16 cellular contexts compared by ENCODE assay signal in genomic region chr14:25756880-25757279, GRCh38.
DNase-seq lines count a peak whose midpoint lies in the region; ATAC-seq and TF ChIP-seq lines count a peak whose summit lies in the region.
"Had no signal": no experiment of that assay in that cellular context is flagged by ENCODE, and none has a peak within 500 bp of the region (broad histone marks: within the 10 kb centered on the region; RNA-seq: fewer than 3 reads in every experiment).

No MANE protein-coding gene starts in this region.

- POLR2A ChIA-PET in A673 (lab: Charles Lee; ENCODE audit: low non-redundant PET) = interaction anchor here (0.6 kb wide), 1 partner anchor 995 kb away, joined by 3 read pairs; no protein-coding TSS in a partner anchor

- H3K27me3 Mint-ChIP-seq in activated T-cell treated with anti-CD3 and anti-CD28 coated beads, Interleukin-2, amount 50 U/mL, for 72 hours (ENCODE audit: low read depth) = no peaks in the 10 kb centered on the region
- H3K27me3 Mint-ChIP-seq in Calu3 (ENCODE audit: unreplicated experiment) = no peaks in the 10 kb centered on the region
- H3K27me3 Mint-ChIP-seq: CD4-positive, alpha-beta memory T cell had no signal

- H3K9me3 Mint-ChIP-seq in activated T-cell treated with anti-CD3 and anti-CD28 coated beads, Interleukin-2, amount 50 U/mL, for 72 hours = peaks cover 6 to 16% of the 10 kb centered on the region in 2 donors
- H3K9me3 Mint-ChIP-seq in Calu3 (ENCODE audit: low read depth, unreplicated experiment) = peaks cover 18% of the 10 kb centered on the region

- no peaks in the 10 kb centered on the region for H3K4me1 Mint-ChIP-seq in activated T-cell treated with anti-CD3 and anti-CD28 coated beads, Interleukin-2, amount 50 U/mL, for 72 hours (ENCODE audit: low read depth)
- no peaks in the 10 kb centered on the region for H3K4me1 Mint-ChIP-seq in Calu3 (ENCODE audit: low read depth, unreplicated experiment)

- H3K9ac ChIP-seq in NT2/D1 (ENCODE audit: insufficient read length, low read depth) = no peak overlapping the region
- H3K9ac ChIP-seq in iPS-20b (ENCODE audit: low read depth, low read length) = peak overlapping the region; percentile 75; the same call in 1 of the 2 replicates
- H3K9ac ChIP-seq: BLaER1 had no signal

- H3K4me3 Mint-ChIP-seq in activated T-cell treated with anti-CD3 and anti-CD28 coated beads, Interleukin-2, amount 50 U/mL, for 72 hours = no peak overlapping the region
- H3K4me3 Mint-ChIP-seq in Calu3 (ENCODE audit: low read depth, unreplicated experiment) = no peak overlapping the region
- H3K4me3 Mint-ChIP-seq: CD4-positive, alpha-beta memory T cell had no signal

- CTCF ChIA-PET in A673 (lab: Charles Lee) (no interaction called here), Calu3 (lab: Charles Lee) (no interaction called here)

- H3K9me3 ChIP-seq in A673 (ENCODE audit: low read depth, low read length, poor library complexity, severe bottlenecking) (no peaks in the 10 kb centered on the region), NT2/D1 (ENCODE audit: insufficient read depth, low read length) (no peaks in the 10 kb centered on the region), iPS-20b (ENCODE audit: insufficient read depth, low read depth, low read length) (no peaks in the 10 kb centered on the region), heart right ventricle (no peaks in the 10 kb centered on the region)
- H3K9me3 ChIP-seq: BLaER1, Peyer's patch had no signal

- H3K27ac ChIP-seq in A673 (ENCODE audit: low read depth, low read length, poor library complexity, severe bottlenecking) (peak overlapping the region; percentile 1), iPS-20b (ENCODE audit: low read length) (peak overlapping the region; percentile 91), heart right ventricle (no peak overlapping the region)
- H3K27ac ChIP-seq: BLaER1, HL-60, Peyer's patch had no signal

- H3K4me1 ChIP-seq in A673 (ENCODE audit: insufficient read depth, low read length, poor library complexity, severe bottlenecking) (peaks cover 26% of the 10 kb centered on the region), NT2/D1 (ENCODE audit: insufficient read depth, insufficient read length) (no peaks in the 10 kb centered on the region), iPS-20b (ENCODE audit: insufficient read depth, low read length) (peaks cover 24% of the 10 kb centered on the region), heart right ventricle (no peaks in the 10 kb centered on the region)
- H3K4me1 ChIP-seq: BLaER1, Peyer's patch had no signal

- BruUV-seq in A673 (replicated peaks; lab: Mats Ljungman, UMichigan) (no TSS peak), Calu3 (replicated peaks; lab: Mats Ljungman, UMichigan) (no TSS peak)

- TF ChIP-seq CTCF in A673 (conservative IDR thresholded peaks at IDR 0.05; ENCODE audit: low read depth, low read length) (no peak), heart right ventricle (IDR thresholded peaks at IDR 0.05) (no peak), Calu3 (IDR thresholded peaks at IDR 0.05; ENCODE audit: unreplicated experiment) (no peak)

- DNase-seq in A673 (ENCODE audit: low spot score) = peak; percentile 55
- peak; percentile 8 for DNase-seq in H7
- DNase-seq in NT2/D1 (ENCODE audit: low read depth, low spot score) = peak; percentile 8
- DNase-seq in heart right ventricle = no peak
- DNase-seq in activated T-cell treated with anti-CD3 and anti-CD28 coated beads, Interleukin-2, amount 50 U/mL, for 72 hours = no peak
- DNase-seq in Calu3 = no peak
- DNase-seq: CD4-positive, alpha-beta memory T cell; DMS79 treated with DMSO at 0.1 percent for 48 hours; HCEC 1CT; NCI-H1105; NCI-H226; Peyer's patch had no signal

- ATAC-seq in heart right ventricle = no peak
- no peak for ATAC-seq in activated T-cell treated with anti-CD3 and anti-CD28 coated beads, Interleukin-2, amount 50 U/mL, for 72 hours (replicated peaks in 1 of 2)
- ATAC-seq: Right ventricle myocardium inferior had no signal

- H3K36me3 Mint-ChIP-seq in activated T-cell treated with anti-CD3 and anti-CD28 coated beads, Interleukin-2, amount 50 U/mL, for 72 hours (ENCODE audit: insufficient read depth in 2 of 2) = no peaks in the 10 kb centered on the region
- no peaks in the 10 kb centered on the region for H3K36me3 Mint-ChIP-seq in Calu3 (ENCODE audit: insufficient read depth, unreplicated experiment)
- H3K36me3 Mint-ChIP-seq: CD4-positive, alpha-beta memory T cell had no signal

- 67 to 72% methylated on average over 4 of the region's 4 CpGs for WGBS in heart right ventricle, 2 donors

- no peak overlapping the region for H3K27ac Mint-ChIP-seq in activated T-cell treated with anti-CD3 and anti-CD28 coated beads, Interleukin-2, amount 50 U/mL, for 72 hours
- H3K27ac Mint-ChIP-seq in Calu3 (ENCODE audit: unreplicated experiment) = no peak overlapping the region
- H3K27ac Mint-ChIP-seq: CD4-positive, alpha-beta memory T cell had no signal

- H3K36me3 ChIP-seq in A673 (ENCODE audit: insufficient read depth, low read length, poor library complexity, severe bottlenecking) (no peaks in the 10 kb centered on the region), H7 (replicated peaks; ENCODE audit: control insufficient read depth, insufficient read depth, low read length) (no peaks in the 10 kb centered on the region), NT2/D1 (ENCODE audit: insufficient read depth, insufficient read length, low read length) (no peaks in the 10 kb centered on the region), iPS-20b (ENCODE audit: insufficient read depth, low read depth, low read length) (no peaks in the 10 kb centered on the region), heart right ventricle (no peaks in the 10 kb centered on the region)
- H3K36me3 ChIP-seq: BLaER1, Peyer's patch had no signal

- H3K4me3 ChIP-seq in A673 (ENCODE audit: low read depth, low read length, poor library complexity, severe bottlenecking) = no peak overlapping the region
- no peak overlapping the region for H3K4me3 ChIP-seq in H7 (ENCODE audit: insufficient read depth, low read depth, low read length)
- no peak overlapping the region for H3K4me3 ChIP-seq in NT2/D1 (ENCODE audit: insufficient read length, low read depth)
- peak overlapping the region; percentile 39; the same call in 1 of the 2 replicates for H3K4me3 ChIP-seq in iPS-20b (ENCODE audit: low read length)
- no peak overlapping the region for H3K4me3 ChIP-seq in heart right ventricle
- H3K4me3 ChIP-seq: BLaER1, Peyer's patch had no signal

- no peaks in the 10 kb centered on the region for H3K27me3 ChIP-seq in A673 (replicated peaks; ENCODE audit: insufficient read depth, low read depth, low read length, poor library complexity)
- no peaks in the 10 kb centered on the region for H3K27me3 ChIP-seq in H7 (ENCODE audit: control insufficient read depth, insufficient read depth, low read length)
- no peaks in the 10 kb centered on the region for H3K27me3 ChIP-seq in NT2/D1 (ENCODE audit: insufficient read depth, insufficient read length)
- H3K27me3 ChIP-seq in iPS-20b (ENCODE audit: insufficient read depth, low read length) = no peaks in the 10 kb centered on the region
- no peaks in the 10 kb centered on the region for H3K27me3 ChIP-seq in heart right ventricle
- H3K27me3 ChIP-seq: BLaER1, Peyer's patch had no signal

- intact Hi-C loops in A673 (cut with micrococcal nuclease; ENCODE audit: unreplicated experiment) = no loop called here
- intact Hi-C loops in heart right ventricle (cut with DNase I) = no loop called here
- intact Hi-C loops in Calu3 (cut with micrococcal nuclease; ENCODE audit: unreplicated experiment) = no loop called here

Comparison
In these comparisons a context has a peak if more than half of its experiments do, and no peak if none do; other contexts are left out.
1. DNase-seq: peak in A673 (single experiment), H7 (single experiment) and NT2/D1 (single experiment); none in heart right ventricle (0 of 2), activated T-cell treated with anti-CD3 and anti-CD28 coated beads, Interleukin-2, amount 50 U/mL, for 72 hours (0 of 2) and Calu3 (single experiment).
2. H3K27ac ChIP-seq: peak in A673 (single experiment) and iPS-20b (single experiment); none in heart right ventricle (0 of 10).